ENCODE assay signal across 8 cellular contexts in genomic region chr1:6646499-6647148, GRCh38. TPM values are rescaled to one million over a fixed set of nuclear protein-coding genes. Genes with fewer than 3 reads are reported as not detected.
DNase-seq lines count a peak whose midpoint lies in the region; ATAC-seq and TF ChIP-seq lines count a peak whose summit lies in the region.

No MANE protein-coding gene starts in this region.

- no peaks in the 10 kb centered on the region for H4K20me1 ChIP-seq in Karpas-422 (ENCODE audit: insufficient read depth, low read depth, low read length)

- H3K4me3 ChIP-seq in Karpas-422 (ENCODE audit: low read length): no peak overlapping the region
- no peak overlapping the region for H3K4me3 ChIP-seq in neutrophil (ENCODE audit: low read depth in 1 of 2, low read length in 1 of 2)

- peak; percentile 52 for TF ChIP-seq CTCF in neutrophil (IDR thresholded peaks at IDR 0.05)

- H3K27ac ChIP-seq in Karpas-422 (ENCODE audit: low read length): no peak overlapping the region
- no peak overlapping the region for H3K27ac ChIP-seq in neutrophil

- H2AFZ ChIP-seq in Karpas-422 (ENCODE audit: low read length): no peak overlapping the region

- no peak for ATAC-seq in HG03045 (IDR thresholded peaks at IDR 0.05; ENCODE audit: unreplicated experiment)
- ATAC-seq in GM21619 (IDR thresholded peaks at IDR 0.05; ENCODE audit: unreplicated experiment): no peak

- H3K9me3 ChIP-seq in Karpas-422 (ENCODE audit: low read length) (no peaks in the 10 kb centered on the region), neutrophil (no peaks in the 10 kb centered on the region)

- H3K36me3 ChIP-seq in Karpas-422 (ENCODE audit: insufficient read depth, low read length): peaks cover 17% of the 10 kb centered on the region
- H3K36me3 ChIP-seq in neutrophil: peaks cover 15% of the 10 kb centered on the region

- peak; percentile 11 for DNase-seq in activated gamma-delta T cell treated with Interleukin-2 at 50 U/mL for 16 hours
- no peak for DNase-seq in activated gamma-delta T cell (lab: John Stamatoyannopoulos, UW)
- peak; percentile 82 for DNase-seq in Karpas-422
- DNase-seq in UCSD-AML1 (lab: John Stamatoyannopoulos, UW; ENCODE audit: unreplicated experiment): peak; percentile 16
- peak; percentile 69 for DNase-seq in fibroblast of peridontal ligament (ENCODE audit: extremely low read depth)

- no peak overlapping the region for H3K4me2 ChIP-seq in Karpas-422 (ENCODE audit: low read depth, low read length, poor library complexity, severe bottlenecking)

- H3K9ac ChIP-seq in Karpas-422 (ENCODE audit: low read length): no peak overlapping the region

- no peaks in the 10 kb centered on the region for H3K79me2 ChIP-seq in Karpas-422 (ENCODE audit: low read length)

- H3K4me1 ChIP-seq in Karpas-422 (ENCODE audit: low read length) (no peaks in the 10 kb centered on the region), neutrophil (ENCODE audit: control insufficient read depth in 1 of 2, insufficient read depth in 1 of 2, low read depth in 1 of 2, low read length in 1 of 2) (no peaks in the 10 kb centered on the region)

- H3K27me3 ChIP-seq in Karpas-422 (ENCODE audit: low read length) (no peaks in the 10 kb centered on the region), neutrophil (no peaks in the 10 kb centered on the region)

- no peaks in the 10 kb centered on the region for H3K9me2 ChIP-seq in Karpas-422 (replicated peaks; ENCODE audit: insufficient read depth, low read length)

RNA-seq across cellular contexts. Expression of gene THAP3, which starts 22.0 kb away (rescaled TPM):
- total RNA-seq in Karpas-422 (2014; rRNA removed; shearing (Covaris generic); ENCODE audit: low replicate concordance): 13.3 and 19.5 TPM in 2 replicates

RNA-seq across cellular contexts. Expression of gene PHF13, which starts 33.1 kb away (rescaled TPM):
- 5.7 and 11.1 TPM in 2 replicates for total RNA-seq in Karpas-422 (2014; rRNA removed; shearing (Covaris generic); ENCODE audit: low replicate concordance)

RNA-seq across cellular contexts. Expression of gene KLHL21, which starts 44.0 kb away (rescaled TPM):
- total RNA-seq in Karpas-422 (2014; rRNA removed; shearing (Covaris generic); ENCODE audit: low replicate concordance): 12.2 and 13.3 TPM in 2 replicates

RNA-seq across cellular contexts. Expression of gene DNAJC11, which starts 55.0 kb away (rescaled TPM):
- total RNA-seq in Karpas-422 (2014; rRNA removed; shearing (Covaris generic); ENCODE audit: low replicate concordance): 33.4 and 36.3 TPM in 2 replicates
